Comparison of ENCODE assay signal across 15 cellular contexts in genomic region chr11:46319074-46319453, GRCh38. TPM values are rescaled to one million over a fixed set of nuclear protein-coding genes. Genes with fewer than 3 reads are reported as not detected.
DNase-seq lines count a peak whose midpoint lies in the region; ATAC-seq and TF ChIP-seq lines count a peak whose summit lies in the region.
"Had no signal": no experiment of that assay in that cellular context is flagged by ENCODE, and none has a peak within 500 bp of the region (broad histone marks: within the 10 kb centered on the region; RNA-seq: fewer than 3 reads in every experiment).

No MANE protein-coding gene starts in this region.

- H3K4me1 ChIP-seq in Karpas-422 (ENCODE audit: low read length) (peaks cover 13% of the 10 kb centered on the region), neural progenitor cell (no peaks in the 10 kb centered on the region), mesenchymal stem cell (ENCODE audit: control insufficient read depth, insufficient read depth, low read depth, low read length) (no peaks in the 10 kb centered on the region)

- H3K36me3 ChIP-seq in Karpas-422 (ENCODE audit: insufficient read depth, low read length): no peaks in the 10 kb centered on the region
- no peaks in the 10 kb centered on the region for H3K36me3 ChIP-seq in neural progenitor cell
- peaks cover 80 to 86% of the 10 kb centered on the region in 2 experiments for H3K36me3 ChIP-seq in mesenchymal stem cell (ENCODE audit: control insufficient read depth in 1 of 2, insufficient read depth in 2 of 2, low read depth in 1 of 2, low read length in 2 of 2)

- H3K9ac ChIP-seq in Karpas-422 (ENCODE audit: low read length) (peak overlapping the region; percentile 56), neural progenitor cell (no peak overlapping the region), mesenchymal stem cell (ENCODE audit: low read length) (no peak overlapping the region)

- H3K4ac ChIP-seq in mesenchymal stem cell (ENCODE audit: low read depth in 1 of 2, low read length in 2 of 2): no peak overlapping the region

- peaks cover 5% of the 10 kb centered on the region for H3F3A ChIP-seq in neural progenitor cell (ENCODE audit: low read depth)

- no peak for ATAC-seq in activated CD8-positive, alpha-beta memory T cell treated with anti-CD3 and anti-CD28 coated beads, Interleukin-2, amount 10 ng/mL, durations not matched to agents 7 days and 5 days
- no peak for ATAC-seq in activated naive CD4-positive, alpha-beta T cell treated with anti-CD3 and anti-CD28 coated beads, Interleukin-2, amount 50 U/mL, for 72 hours
- no peak for ATAC-seq in GM19467 (IDR thresholded peaks at IDR 0.05; ENCODE audit: unreplicated experiment)
- ATAC-seq: GM23338 had no signal

- 100% methylated on average over 4 of the region's 5 CpGs for WGBS in mesenchymal stem cell

- no peak overlapping the region; the same call in 1 of the 2 replicates for H3K4me3 ChIP-seq in Karpas-422 (ENCODE audit: low read length)
- H3K4me3 ChIP-seq in neural progenitor cell: no peak overlapping the region
- H3K4me3 ChIP-seq in mesenchymal stem cell (ENCODE audit: insufficient read depth in 1 of 2, low read depth in 1 of 2, low read length in 2 of 2): no peak overlapping the region
- H3K4me3 ChIP-seq: GM23338, stomach had no signal

- H3K9me3 ChIP-seq in Karpas-422 (ENCODE audit: low read length) (no peaks in the 10 kb centered on the region), neural progenitor cell (ENCODE audit: low read depth) (no peaks in the 10 kb centered on the region), mesenchymal stem cell (ENCODE audit: control insufficient read depth, low read length) (no peaks in the 10 kb centered on the region)
- H3K9me3 ChIP-seq: stomach had no signal

- H2AK5ac ChIP-seq in mesenchymal stem cell (ENCODE audit: low read length, severe bottlenecking): no peak overlapping the region

- H4K8ac ChIP-seq in mesenchymal stem cell (ENCODE audit: low read length): no peak overlapping the region

- H3K14ac ChIP-seq in mesenchymal stem cell (ENCODE audit: low read length in 2 of 2): no peak overlapping the region

- no peak for DNase-seq in activated CD8-positive, alpha-beta memory T cell treated with anti-CD3 and anti-CD28 coated beads, Interleukin-2, amount 10 ng/mL, durations not matched to agents 7 days and 5 days
- DNase-seq in activated CD8-positive, alpha-beta memory T cell treated with anti-CD3 and anti-CD28 coated beads, Interleukin-2, amount 50 U/mL, for 4 hours: no peak
- DNase-seq in Karpas-422: no peak
- no peak for DNase-seq in activated naive CD4-positive, alpha-beta T cell treated with anti-CD3 and anti-CD28 coated beads, Interleukin-2, amount 50 U/mL, for 72 hours (ENCODE audit: low spot score in 2 of 2)
- DNase-seq in neural progenitor cell (ENCODE audit: low spot score): no peak
- DNase-seq in foreskin melanocyte: no peak
- no peak for DNase-seq in mesenchymal stem cell
- DNase-seq: activated CD4-positive, CD25-positive, alpha-beta regulatory T cell treated with anti-CD3 and anti-CD28 coated beads, Interleukin-2, amount 50 U/mL, for 72 hours; activated gamma-delta T cell; effector memory CD4-positive, alpha-beta T cell; IMR-90; NCI-H146; stomach had no signal

- CTCF ChIA-PET in activated CD8-positive, alpha-beta memory T cell treated with anti-CD3 and anti-CD28 coated beads, Interleukin-2, amount 10 ng/mL, durations not matched to agents 7 days and 5 days (lab: Charles Lee): interaction anchor here (1.5 to 6.8 kb wide), 5 partner anchors 10 to 80 kb away, joined by 5 to 128 read pairs (median 26); no protein-coding TSS in a partner anchor

- no peak overlapping the region for H2BK5ac ChIP-seq in mesenchymal stem cell (ENCODE audit: low read depth, low read length, poor library complexity, severe bottlenecking)

- peaks cover 21% of the 10 kb centered on the region for H3K4me1 Mint-ChIP-seq in activated CD8-positive, alpha-beta memory T cell treated with anti-CD3 and anti-CD28 coated beads, Interleukin-2, amount 10 ng/mL, durations not matched to agents 7 days and 5 days
- peaks cover 13% of the 10 kb centered on the region for H3K4me1 Mint-ChIP-seq in neural progenitor cell

- TF ChIP-seq CTCF in neural progenitor cell (IDR thresholded peaks at IDR 0.05): no peak

- H4K91ac ChIP-seq in mesenchymal stem cell (ENCODE audit: low read length): no peak overlapping the region

- H3K27me3 Mint-ChIP-seq in activated CD8-positive, alpha-beta memory T cell treated with anti-CD3 and anti-CD28 coated beads, Interleukin-2, amount 10 ng/mL, durations not matched to agents 7 days and 5 days: no peaks in the 10 kb centered on the region
- peaks cover 7% of the 10 kb centered on the region for H3K27me3 Mint-ChIP-seq in neural progenitor cell (ENCODE audit: insufficient read depth, low read depth)

- H3K27me3 ChIP-seq in Karpas-422 (ENCODE audit: low read length) (no peaks in the 10 kb centered on the region), neural progenitor cell (no peaks in the 10 kb centered on the region), mesenchymal stem cell (ENCODE audit: control insufficient read depth in 1 of 2, insufficient read depth in 1 of 2, low read length in 2 of 2) (no peaks in the 10 kb centered on the region)
- H3K27me3 ChIP-seq: stomach had no signal

- H3K4me2 ChIP-seq in Karpas-422 (ENCODE audit: low read depth, low read length, poor library complexity, severe bottlenecking): peak overlapping the region; percentile 49
- H3K4me2 ChIP-seq in neural progenitor cell: no peak overlapping the region
- no peak overlapping the region for H3K4me2 ChIP-seq in mesenchymal stem cell (ENCODE audit: low read length, poor library complexity, severe bottlenecking)
- H3K4me2 ChIP-seq: GM23338 had no signal

- peaks cover 10% of the 10 kb centered on the region for H3K79me1 ChIP-seq in mesenchymal stem cell (replicated peaks; ENCODE audit: low read length, poor library complexity, severe bottlenecking)

- peak overlapping the region; percentile 74 for H3K27ac Mint-ChIP-seq in activated CD8-positive, alpha-beta memory T cell treated with anti-CD3 and anti-CD28 coated beads, Interleukin-2, amount 10 ng/mL, durations not matched to agents 7 days and 5 days
- peak overlapping the region; percentile 84 to 96 for H3K27ac Mint-ChIP-seq in activated naive CD4-positive, alpha-beta T cell treated with anti-CD3 and anti-CD28 coated beads, Interleukin-2, amount 50 U/mL, for 72 hours
- H3K27ac Mint-ChIP-seq in neural progenitor cell: peak overlapping the region; percentile 29
- H3K27ac Mint-ChIP-seq: GM23338 had no signal

- no peak overlapping the region for H3K23ac ChIP-seq in mesenchymal stem cell (ENCODE audit: low read length in 2 of 2)

- no peaks in the 10 kb centered on the region for H3K9me2 ChIP-seq in Karpas-422 (replicated peaks; ENCODE audit: insufficient read depth, low read length)

- no peak overlapping the region for H2BK12ac ChIP-seq in mesenchymal stem cell (ENCODE audit: low read length in 2 of 2)

- H3K79me2 ChIP-seq in Karpas-422 (ENCODE audit: low read length) (no peaks in the 10 kb centered on the region), neural progenitor cell (ENCODE audit: low read depth) (no peaks in the 10 kb centered on the region)

- H4K20me1 ChIP-seq in Karpas-422 (ENCODE audit: insufficient read depth, low read depth, low read length) (no peaks in the 10 kb centered on the region), neural progenitor cell (ENCODE audit: low read depth) (no peaks in the 10 kb centered on the region)

- H3K4me3 Mint-ChIP-seq in activated CD8-positive, alpha-beta memory T cell treated with anti-CD3 and anti-CD28 coated beads, Interleukin-2, amount 10 ng/mL, durations not matched to agents 7 days and 5 days: no peak overlapping the region
- no peak overlapping the region for H3K4me3 Mint-ChIP-seq in neural progenitor cell
- H3K4me3 Mint-ChIP-seq: GM23338 had no signal

- peak overlapping the region; percentile 90 for H2AFZ ChIP-seq in Karpas-422 (ENCODE audit: low read length)
- H2AFZ ChIP-seq in neural progenitor cell (replicated peaks): no peak overlapping the region
- H2AFZ ChIP-seq in mesenchymal stem cell (ENCODE audit: low read depth, low read length): no peak overlapping the region
- H2AFZ ChIP-seq: GM23338 had no signal

- H3K18ac ChIP-seq in mesenchymal stem cell (ENCODE audit: low read depth in 1 of 2, low read length in 2 of 2): no peak overlapping the region

- H3K9me3 Mint-ChIP-seq in activated CD8-positive, alpha-beta memory T cell treated with anti-CD3 and anti-CD28 coated beads, Interleukin-2, amount 10 ng/mL, durations not matched to agents 7 days and 5 days (ENCODE audit: low read depth): no peaks in the 10 kb centered on the region
- peaks cover 7 to 10% of the 10 kb centered on the region in 2 donors for H3K9me3 Mint-ChIP-seq in activated naive CD4-positive, alpha-beta T cell treated with anti-CD3 and anti-CD28 coated beads, Interleukin-2, amount 50 U/mL, for 72 hours
- H3K9me3 Mint-ChIP-seq in neural progenitor cell: no peaks in the 10 kb centered on the region
- H3K9me3 Mint-ChIP-seq: GM23338 had no signal

- no peak overlapping the region; the same call in 1 of the 2 replicates for H3K27ac ChIP-seq in Karpas-422 (ENCODE audit: low read length)
- H3K27ac ChIP-seq in neural progenitor cell: no peak overlapping the region
- H3K27ac ChIP-seq in mesenchymal stem cell (ENCODE audit: low read length, poor library complexity, severe bottlenecking): no peak overlapping the region

- no peak overlapping the region for H2BK15ac ChIP-seq in mesenchymal stem cell (ENCODE audit: low read depth, poor library complexity, severe bottlenecking)

- H2BK120ac ChIP-seq in mesenchymal stem cell (ENCODE audit: low read depth, low read length): no peak overlapping the region

- no peaks in the 10 kb centered on the region for H3K36me3 Mint-ChIP-seq in activated CD8-positive, alpha-beta memory T cell treated with anti-CD3 and anti-CD28 coated beads, Interleukin-2, amount 10 ng/mL, durations not matched to agents 7 days and 5 days
- peaks cover 0 to 10% of the 10 kb centered on the region in 2 donors for H3K36me3 Mint-ChIP-seq in activated naive CD4-positive, alpha-beta T cell treated with anti-CD3 and anti-CD28 coated beads, Interleukin-2, amount 50 U/mL, for 72 hours
- H3K36me3 Mint-ChIP-seq in neural progenitor cell: no peaks in the 10 kb centered on the region

RNA-seq across cellular contexts. Expression of gene DGKZ, which starts 28.2 kb away (rescaled TPM):
- 100 to 1,000 TPM in 1 of 2 experiments, 10 to 100 TPM in 1; 96.9 to 132 TPM for total RNA-seq in activated CD8-positive, alpha-beta memory T cell treated with anti-CD3 and anti-CD28 coated beads, Interleukin-2, amount 10 ng/mL, durations not matched to agents 7 days and 5 days
- total RNA-seq in Karpas-422 (2014; rRNA removed; shearing (Covaris generic); ENCODE audit: low replicate concordance): 59.4 and 106 TPM in 2 replicates
- 100 to 1,000 TPM in 1 of 2 donors, 10 to 100 TPM in 1; 88.0 to 108 TPM for total RNA-seq in activated naive CD4-positive, alpha-beta T cell treated with anti-CD3 and anti-CD28 coated beads, Interleukin-2, amount 50 U/mL, for 72 hours
- 12.5 and 55.5 TPM in 2 replicates for total RNA-seq in neural progenitor cell (ENCODE audit: low replicate concordance)
- polyA plus RNA-seq in mesenchymal stem cell (2013, experiment 1 of 2): 40.1 TPM
- 38.8 TPM for polyA plus RNA-seq in mesenchymal stem cell (2013, experiment 2 of 2)

RNA-seq across cellular contexts. Expression of gene CREB3L1, which starts 41.6 kb away (rescaled TPM):
- not detected for total RNA-seq in activated CD8-positive, alpha-beta memory T cell treated with anti-CD3 and anti-CD28 coated beads, Interleukin-2, amount 10 ng/mL, durations not matched to agents 7 days and 5 days
- total RNA-seq in Karpas-422 (2014; rRNA removed; shearing (Covaris generic); ENCODE audit: low replicate concordance): not detected in 2 replicates
- under 1 TPM; 0.14 to 0.61 TPM for total RNA-seq in activated naive CD4-positive, alpha-beta T cell treated with anti-CD3 and anti-CD28 coated beads, Interleukin-2, amount 50 U/mL, for 72 hours
- total RNA-seq in neural progenitor cell (ENCODE audit: low replicate concordance): 0.43 and 1.7 TPM in 2 replicates
- 223 TPM for polyA plus RNA-seq in mesenchymal stem cell (2013, experiment 1 of 2)
- 217 TPM for polyA plus RNA-seq in mesenchymal stem cell (2013, experiment 2 of 2)

Comparison
In these comparisons a context has a peak if more than half of its experiments do, and no peak if none do; other contexts are left out.
1. H3K27ac Mint-ChIP-seq: peak in every context shown above with its lines; median percentile 90 in activated naive CD4-positive, alpha-beta T cell treated with anti-CD3 and anti-CD28 coated beads, Interleukin-2, amount 50 U/mL, for 72 hours; 74 in activated CD8-positive, alpha-beta memory T cell treated with anti-CD3 and anti-CD28 coated beads, Interleukin-2, amount 10 ng/mL, durations not matched to agents 7 days and 5 days; 29 in neural progenitor cell.